ENCODE assay signal across 1 cellular context in genomic region chr2:70687461-70687795, GRCh38.
TF ChIP-seq lines count a peak whose summit lies in the region.

No MANE protein-coding gene starts in this region.

TF ChIP-seq in GM23338, 12 proteins besides CTCF, POLR2A, EP300 and RAD21 (continued from another document):
- TF ChIP-seq, protein P1, sequence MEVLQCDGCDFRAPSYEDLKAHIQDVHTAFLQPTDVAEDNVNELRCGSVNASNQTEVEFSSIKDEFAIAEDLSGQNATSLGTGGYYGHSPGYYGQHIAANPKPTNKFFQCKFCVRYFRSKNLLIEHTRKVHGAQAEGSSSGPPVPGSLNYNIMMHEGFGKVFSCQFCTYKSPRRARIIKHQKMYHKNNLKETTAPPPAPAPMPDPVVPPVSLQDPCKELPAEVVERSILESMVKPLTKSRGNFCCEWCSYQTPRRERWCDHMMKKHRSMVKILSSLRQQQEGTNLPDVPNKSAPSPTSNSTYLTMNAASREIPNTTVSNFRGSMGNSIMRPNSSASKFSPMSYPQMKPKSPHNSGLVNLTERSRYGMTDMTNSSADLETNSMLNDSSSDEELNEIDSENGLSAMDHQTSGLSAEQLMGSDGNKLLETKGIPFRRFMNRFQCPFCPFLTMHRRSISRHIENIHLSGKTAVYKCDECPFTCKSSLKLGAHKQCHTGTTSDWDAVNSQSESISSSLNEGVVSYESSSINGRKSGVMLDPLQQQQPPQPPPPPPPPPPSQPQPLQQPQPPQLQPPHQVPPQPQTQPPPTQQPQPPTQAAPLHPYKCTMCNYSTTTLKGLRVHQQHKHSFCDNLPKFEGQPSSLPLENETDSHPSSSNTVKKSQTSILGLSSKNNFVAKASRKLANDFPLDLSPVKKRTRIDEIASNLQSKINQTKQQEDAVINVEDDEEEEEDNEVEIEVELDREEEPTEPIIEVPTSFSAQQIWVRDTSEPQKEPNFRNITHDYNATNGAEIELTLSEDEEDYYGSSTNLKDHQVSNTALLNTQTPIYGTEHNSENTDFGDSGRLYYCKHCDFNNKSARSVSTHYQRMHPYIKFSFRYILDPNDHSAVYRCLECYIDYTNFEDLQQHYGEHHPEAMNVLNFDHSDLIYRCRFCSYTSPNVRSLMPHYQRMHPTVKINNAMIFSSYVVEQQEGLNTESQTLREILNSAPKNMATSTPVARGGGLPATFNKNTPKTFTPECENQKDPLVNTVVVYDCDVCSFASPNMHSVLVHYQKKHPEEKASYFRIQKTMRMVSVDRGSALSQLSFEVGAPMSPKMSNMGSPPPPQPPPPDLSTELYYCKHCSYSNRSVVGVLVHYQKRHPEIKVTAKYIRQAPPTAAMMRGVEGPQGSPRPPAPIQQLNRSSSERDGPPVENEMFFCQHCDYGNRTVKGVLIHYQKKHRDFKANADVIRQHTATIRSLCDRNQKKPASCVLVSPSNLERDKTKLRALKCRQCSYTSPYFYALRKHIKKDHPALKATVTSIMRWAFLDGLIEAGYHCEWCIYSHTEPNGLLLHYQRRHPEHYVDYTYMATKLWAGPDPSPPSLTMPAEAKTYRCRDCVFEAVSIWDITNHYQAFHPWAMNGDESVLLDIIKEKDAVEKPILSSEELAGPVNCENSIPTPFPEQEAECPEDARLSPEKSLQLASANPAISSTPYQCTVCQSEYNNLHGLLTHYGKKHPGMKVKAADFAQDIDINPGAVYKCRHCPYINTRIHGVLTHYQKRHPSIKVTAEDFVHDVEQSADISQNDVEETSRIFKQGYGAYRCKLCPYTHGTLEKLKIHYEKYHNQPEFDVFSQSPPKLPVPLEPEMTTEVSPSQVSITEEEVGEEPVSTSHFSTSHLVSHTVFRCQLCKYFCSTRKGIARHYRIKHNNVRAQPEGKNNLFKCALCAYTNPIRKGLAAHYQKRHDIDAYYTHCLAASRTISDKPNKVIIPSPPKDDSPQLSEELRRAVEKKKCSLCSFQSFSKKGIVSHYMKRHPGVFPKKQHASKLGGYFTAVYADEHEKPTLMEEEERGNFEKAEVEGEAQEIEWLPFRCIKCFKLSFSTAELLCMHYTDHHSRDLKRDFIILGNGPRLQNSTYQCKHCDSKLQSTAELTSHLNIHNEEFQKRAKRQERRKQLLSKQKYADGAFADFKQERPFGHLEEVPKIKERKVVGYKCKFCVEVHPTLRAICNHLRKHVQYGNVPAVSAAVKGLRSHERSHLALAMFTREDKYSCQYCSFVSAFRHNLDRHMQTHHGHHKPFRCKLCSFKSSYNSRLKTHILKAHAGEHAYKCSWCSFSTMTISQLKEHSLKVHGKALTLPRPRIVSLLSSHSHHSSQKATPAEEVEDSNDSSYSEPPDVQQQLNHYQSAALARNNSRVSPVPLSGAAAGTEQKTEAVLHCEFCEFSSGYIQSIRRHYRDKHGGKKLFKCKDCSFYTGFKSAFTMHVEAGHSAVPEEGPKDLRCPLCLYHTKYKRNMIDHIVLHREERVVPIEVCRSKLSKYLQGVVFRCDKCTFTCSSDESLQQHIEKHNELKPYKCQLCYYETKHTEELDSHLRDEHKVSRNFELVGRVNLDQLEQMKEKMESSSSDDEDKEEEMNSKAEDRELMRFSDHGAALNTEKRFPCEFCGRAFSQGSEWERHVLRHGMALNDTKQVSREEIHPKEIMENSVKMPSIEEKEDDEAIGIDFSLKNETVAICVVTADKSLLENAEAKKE (CRISPR knock-in tag; IDR thresholded peaks at IDR 0.05): no peak
- TF ChIP-seq EZH2phosphoT487 (IDR thresholded peaks at IDR 0.05; ENCODE audit: unreplicated experiment) (no peak), JUNB (IDR thresholded peaks at IDR 0.05; ENCODE audit: unreplicated experiment) (no peak)
